1 cellular context compared by ENCODE assay signal in the genomic region with DNA sequence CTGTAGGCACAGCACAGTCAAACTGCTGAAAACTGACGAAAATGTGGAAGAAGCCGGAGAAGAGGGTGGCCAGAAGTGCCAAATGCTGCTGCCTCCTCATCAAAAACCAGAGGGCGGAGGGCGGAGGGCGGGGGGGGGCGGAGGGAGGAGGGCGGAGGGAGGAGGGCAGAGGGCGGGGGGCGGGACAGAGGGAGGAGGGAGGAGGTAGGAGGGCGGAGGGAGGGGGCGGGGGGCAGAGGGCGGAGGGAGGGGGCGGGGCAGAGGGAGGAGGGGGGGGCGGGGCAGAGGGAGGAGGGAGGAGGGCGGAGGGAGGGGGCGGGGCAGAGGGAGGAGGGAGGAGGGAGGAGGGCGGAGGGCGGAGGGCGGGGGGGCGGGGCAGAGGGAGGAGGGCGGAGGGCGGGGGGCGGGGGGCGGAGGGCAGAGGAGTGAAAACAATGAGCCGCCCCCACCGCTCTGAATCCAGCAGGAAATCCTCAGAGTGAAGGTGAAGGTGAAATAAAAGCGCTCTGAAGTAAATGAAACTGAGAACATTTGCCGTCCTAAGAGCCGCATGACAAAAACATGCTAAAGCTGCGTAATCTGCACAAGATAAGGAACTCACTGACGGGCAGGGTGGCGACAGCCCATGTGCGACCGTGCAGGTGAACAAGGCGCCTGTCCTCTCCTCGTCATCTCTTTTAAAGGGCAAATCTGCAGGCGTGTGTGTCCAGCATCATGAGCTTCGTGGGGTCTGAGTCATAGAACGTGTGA.
TF ChIP-seq lines count a peak whose summit lies in the region.

No MANE protein-coding gene starts in this region.

TF ChIP-seq in GM12878, 131 proteins besides CTCF, POLR2A, EP300 and RAD21 (continued from another document):
- TF ChIP-seq, protein P1, sequence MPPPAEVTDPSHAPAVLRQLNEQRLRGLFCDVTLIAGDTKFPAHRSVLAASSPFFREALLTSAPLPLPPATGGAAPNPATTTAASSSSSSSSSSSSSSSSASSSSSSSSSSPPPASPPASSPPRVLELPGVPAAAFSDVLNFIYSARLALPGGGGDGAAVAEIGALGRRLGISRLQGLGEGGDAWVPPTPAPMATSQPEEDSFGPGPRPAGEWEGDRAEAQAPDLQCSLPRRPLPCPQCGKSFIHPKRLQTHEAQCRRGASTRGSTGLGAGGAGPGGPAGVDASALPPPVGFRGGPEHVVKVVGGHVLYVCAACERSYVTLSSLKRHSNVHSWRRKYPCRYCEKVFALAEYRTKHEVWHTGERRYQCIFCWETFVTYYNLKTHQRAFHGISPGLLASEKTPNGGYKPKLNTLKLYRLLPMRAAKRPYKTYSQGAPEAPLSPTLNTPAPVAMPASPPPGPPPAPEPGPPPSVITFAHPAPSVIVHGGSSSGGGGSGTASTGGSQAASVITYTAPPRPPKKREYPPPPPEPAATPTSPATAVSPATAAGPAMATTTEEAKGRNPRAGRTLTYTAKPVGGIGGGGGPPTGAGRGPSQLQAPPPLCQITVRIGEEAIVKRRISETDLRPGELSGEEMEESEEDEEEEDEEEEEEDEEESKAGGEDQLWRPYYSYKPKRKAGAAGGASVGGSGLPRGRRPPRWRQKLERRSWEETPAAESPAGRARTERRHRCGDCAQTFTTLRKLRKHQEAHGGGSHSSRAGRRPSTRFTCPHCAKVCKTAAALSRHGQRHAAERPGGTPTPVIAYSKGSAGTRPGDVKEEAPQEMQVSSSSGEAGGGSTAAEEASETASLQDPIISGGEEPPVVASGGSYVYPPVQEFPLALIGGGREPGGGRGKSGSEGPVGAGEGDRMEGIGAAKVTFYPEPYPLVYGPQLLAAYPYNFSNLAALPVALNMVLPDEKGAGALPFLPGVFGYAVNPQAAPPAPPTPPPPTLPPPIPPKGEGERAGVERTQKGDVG (CRISPR knock-in tag; IDR thresholded peaks at IDR 0.05), result no peak
- TF ChIP-seq RFX5 (IDR thresholded peaks at IDR 0.05; ENCODE audit: low read depth, low read length) (no peak), JUNB (IDR thresholded peaks at IDR 0.05) (no peak), RUNX3 (IDR thresholded peaks at IDR 0.05; ENCODE audit: low read length) (0 out of 2 replicates have a peak, but pooled peaks have one; percentile 25), DPF2 (IDR thresholded peaks at IDR 0.05) (no peak), NR2F1 (conservative IDR thresholded peaks at IDR 0.05) (no peak)
- TF ChIP-seq, protein P2, sequence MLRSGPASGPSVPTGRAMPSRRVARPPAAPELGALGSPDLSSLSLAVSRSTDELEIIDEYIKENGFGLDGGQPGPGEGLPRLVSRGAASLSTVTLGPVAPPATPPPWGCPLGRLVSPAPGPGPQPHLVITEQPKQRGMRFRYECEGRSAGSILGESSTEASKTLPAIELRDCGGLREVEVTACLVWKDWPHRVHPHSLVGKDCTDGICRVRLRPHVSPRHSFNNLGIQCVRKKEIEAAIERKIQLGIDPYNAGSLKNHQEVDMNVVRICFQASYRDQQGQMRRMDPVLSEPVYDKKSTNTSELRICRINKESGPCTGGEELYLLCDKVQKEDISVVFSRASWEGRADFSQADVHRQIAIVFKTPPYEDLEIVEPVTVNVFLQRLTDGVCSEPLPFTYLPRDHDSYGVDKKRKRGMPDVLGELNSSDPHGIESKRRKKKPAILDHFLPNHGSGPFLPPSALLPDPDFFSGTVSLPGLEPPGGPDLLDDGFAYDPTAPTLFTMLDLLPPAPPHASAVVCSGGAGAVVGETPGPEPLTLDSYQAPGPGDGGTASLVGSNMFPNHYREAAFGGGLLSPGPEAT (IDR thresholded peaks at IDR 0.05; ENCODE audit: low read depth), result no peak
